Comparison of ENCODE assay signal across 14 cellular contexts in genomic region chr2:233079953-233080835, GRCh38. TPM values are rescaled to one million over a fixed set of nuclear protein-coding genes. Genes with fewer than 3 reads are reported as not detected.
A peak's percentile ranks its signal among the peaks of the same experiment; 100 is the strongest.
DNase-seq lines count a peak whose midpoint lies in the region; TF ChIP-seq lines count a peak whose summit lies in the region.
"Had no signal": no experiment of that assay in that cellular context is flagged by ENCODE, and none has a peak within 500 bp of the region (broad histone marks: within the 10 kb centered on the region; RNA-seq: fewer than 3 reads in every experiment).

No MANE protein-coding gene starts in this region.

- H3K4me3 Mint-ChIP-seq in chondrocyte (ENCODE audit: unreplicated experiment): no peak overlapping the region

- intact Hi-C loops in OCI-LY7 (cut with micrococcal nuclease; ENCODE audit: unreplicated experiment): loop anchor here (1.0 to 10.0 kb wide), 2 partner anchors 20 to 275 kb away; partner anchors contain the start of gene DGKD

- TF ChIP-seq POLR2A in erythroblast (IDR thresholded peaks at IDR 0.05; ENCODE audit: low read length): no peak

- no TSS peak for BruUV-seq in OCI-LY7 (replicated peaks; lab: Mats Ljungman, UMichigan)

- no peak overlapping the region for H2AFZ ChIP-seq in OCI-LY7 (ENCODE audit: low read length)

- DNase-seq in SIG-M5 treated with dmso at 0.1 percent for 504 hours (lab: John Stamatoyannopoulos, UW; ENCODE audit: unreplicated experiment): peak; percentile 79
- no peak for DNase-seq in SIG-M5 (lab: John Stamatoyannopoulos, UW)
- DNase-seq in OCI-LY7 (ENCODE audit: low spot score): no peak
- DNase-seq in chondrocyte (ENCODE audit: low spot score): peak; percentile 15
- DNase-seq in stimulated activated CD8-positive, alpha-beta memory T cell treated with anti-CD3 and anti-CD28 coated beads, Interleukin-4, amount 100 ng/mL, for 48 hours: peak; percentile 45
- DNase-seq in hypothalamus (lab: John Stamatoyannopoulos, UW): no peak
- no peak for DNase-seq in NCI-H226
- no peak for DNase-seq in erythroblast (lab: John Stamatoyannopoulos, UW)
- DNase-seq: 8988T; dermis blood vessel endothelial cell; NK-92 treated with Interleukin-12 subunit alpha and Interleukin-12 subunit beta, amount 100 ng/mL, for 24 hours; T-helper 9 cell had no signal

- no peaks in the 10 kb centered on the region for H3K9me2 ChIP-seq in OCI-LY7 (ENCODE audit: insufficient read depth, low read length)

- H3K36me3 Mint-ChIP-seq in chondrocyte (ENCODE audit: low read depth): no peaks in the 10 kb centered on the region

- peaks cover 16% of the 10 kb centered on the region for H3K27me3 Mint-ChIP-seq in chondrocyte (ENCODE audit: low read depth)

- POLR2A ChIA-PET in OCI-LY7 (lab: Charles Lee): interaction anchor here (0.6 to 1.5 kb wide), 4 partner anchors 10 to 21 kb away, joined by 3 to 7 read pairs (median 4); partner anchors contain the start of gene INPP5D

- H3K4me1 ChIP-seq in OCI-LY7 (ENCODE audit: insufficient read depth, low read length, poor library complexity, severe bottlenecking): peaks cover 100% of the 10 kb centered on the region

- H3K4me3 ChIP-seq in OCI-LY7 (ENCODE audit: low read depth, low read length, poor library complexity, severe bottlenecking): peak overlapping the region; percentile 4
- H3K4me3 ChIP-seq: lung had no signal

- no peaks in the 10 kb centered on the region for H3K9me3 ChIP-seq in OCI-LY7 (ENCODE audit: low read length)

- peak overlapping the region; percentile 80 for H3K4me2 ChIP-seq in OCI-LY7 (ENCODE audit: low read length)

- peak overlapping the region; percentile 98 for H3K27ac ChIP-seq in OCI-LY7 (ENCODE audit: low read depth, low read length, poor library complexity, severe bottlenecking)

- H3K9me3 Mint-ChIP-seq in chondrocyte (ENCODE audit: low read depth): no peaks in the 10 kb centered on the region

- peaks cover 41% of the 10 kb centered on the region for H3K36me3 ChIP-seq in OCI-LY7 (ENCODE audit: insufficient read depth, low read length)

- TF ChIP-seq CTCF in OCI-LY7 (conservative IDR thresholded peaks at IDR 0.05; ENCODE audit: low read length) (no peak), chondrocyte (IDR thresholded peaks at IDR 0.05) (no peak)

- no peaks in the 10 kb centered on the region for H3K4me1 Mint-ChIP-seq in chondrocyte (ENCODE audit: low read depth)

- H4K20me1 ChIP-seq in OCI-LY7 (ENCODE audit: insufficient read depth, low read length): no peaks in the 10 kb centered on the region

- CTCF ChIA-PET in OCI-LY7 (lab: Charles Lee; ENCODE audit: unreplicated experiment): interaction anchor here (0.7 kb wide), 1 partner anchor 20 kb away, joined by 4 read pairs; no protein-coding TSS in a partner anchor

- peaks cover 52% of the 10 kb centered on the region; the same call in 1 of the 2 replicates for H3K79me2 ChIP-seq in OCI-LY7 (ENCODE audit: insufficient read depth, low read depth, low read length)

- no peak overlapping the region for H3K27ac Mint-ChIP-seq in chondrocyte (ENCODE audit: unreplicated experiment)

RNA-seq across cellular contexts. Expression of gene INPP5D, which starts 20.1 kb away (rescaled TPM):
- 68.3 and 79.5 TPM in 2 replicates for total RNA-seq in OCI-LY7 (2014; rRNA removed; shearing (Covaris generic))
- total RNA-seq in OCI-LY7 (2022): 92.6 and 109 TPM in 2 replicates
- total RNA-seq in chondrocyte: 0.20 to 0.48 TPM (median 0.21 TPM) in 3 replicates

RNA-seq across cellular contexts. Expression of gene NEU2, which starts 47.7 kb away (rescaled TPM):
- total RNA-seq in OCI-LY7 (2014; rRNA removed; shearing (Covaris generic)): not detected in 2 replicates
- total RNA-seq in OCI-LY7 (2022) (not detected in 2 replicates), chondrocyte (not detected in 3 replicates)
- total RNA-seq: dermis blood vessel endothelial cell, glomerular endothelial cell, lung had no signal

Comparison
In these comparisons a context has a peak if more than half of its experiments do, and no peak if none do; other contexts are left out.
1. DNase-seq: peak in SIG-M5 treated with dmso at 0.1 percent for 504 hours (single experiment), chondrocyte (single experiment) and stimulated activated CD8-positive, alpha-beta memory T cell treated with anti-CD3 and anti-CD28 coated beads, Interleukin-4, amount 100 ng/mL, for 48 hours (single experiment); none in SIG-M5 (single experiment), OCI-LY7 (single experiment), hypothalamus (0 of 51), NCI-H226 (single experiment) and erythroblast (0 of 2).
2. RNA of gene INPP5D, which starts 20.1 kb away (total RNA-seq): 68.3 to 109 TPM in OCI-LY7; 0.20 to 0.48 TPM in chondrocyte; every median in the first group is over 10 times any median in the second.